8 cellular contexts compared by ENCODE assay signal in the genomic region with DNA sequence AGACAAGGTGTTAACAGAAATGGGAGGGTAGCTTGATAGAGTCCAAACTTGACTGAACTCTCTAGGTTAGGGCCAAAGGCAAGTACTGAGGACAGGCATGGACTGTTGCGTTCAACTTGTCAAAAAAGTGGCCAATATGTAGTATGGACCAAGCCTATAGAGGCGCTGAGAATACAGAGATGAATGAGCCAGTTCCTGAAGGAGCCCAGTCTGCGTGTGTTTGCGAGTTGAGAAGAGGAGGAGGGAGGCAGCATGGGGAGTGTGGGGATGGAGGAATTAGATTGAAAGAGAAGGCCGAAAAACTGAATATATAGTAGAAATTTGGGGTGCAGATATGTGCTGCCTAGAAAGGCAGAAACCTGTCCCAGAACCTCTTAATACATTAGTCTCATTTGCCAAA. TPM values are rescaled to one million over a fixed set of nuclear protein-coding genes. Genes with fewer than 3 reads are reported as not detected.
DNase-seq lines count a peak whose midpoint lies in the region; ATAC-seq and TF ChIP-seq lines count a peak whose summit lies in the region.

No MANE protein-coding gene starts in this region.

- intact Hi-C loops in dorsolateral prefrontal cortex (cut with DNase I): loop anchor here (2.0 to 10.0 kb wide), 9 partner anchors 105 to 433 kb away; no protein-coding TSS in a partner anchor
- intact Hi-C loops in mucosa of descending colon (cut with DNase I, micrococcal nuclease): loop anchor here in 1 of 2 donors (10.0 kb wide), 1 partner anchor 85 kb away; no protein-coding TSS in a partner anchor

- no peaks in the 10 kb centered on the region for H3K27me3 ChIP-seq in CD4-positive, CD25-positive, alpha-beta regulatory T cell (ENCODE audit: control insufficient read depth, insufficient read depth, low read length)
- H3K27me3 ChIP-seq in dorsolateral prefrontal cortex: no peaks in the 10 kb centered on the region

- H3K4me3 ChIP-seq in CD4-positive, CD25-positive, alpha-beta regulatory T cell (ENCODE audit: low read depth, low read length): peak overlapping the region; percentile 80
- H3K4me3 ChIP-seq in dorsolateral prefrontal cortex (peak overlapping the region; percentile 67 to 100 (median 87)), mucosa of descending colon (peak overlapping the region; percentile 56)

- peak overlapping the region; percentile 95 for H3K27ac ChIP-seq in CD4-positive, CD25-positive, alpha-beta regulatory T cell (ENCODE audit: insufficient read depth, low read length, poor library complexity, severe bottlenecking)
- H3K27ac ChIP-seq in dorsolateral prefrontal cortex: peak overlapping the region in 57 of 59 donors; percentile 23 to 99 (median 95)

- ATAC-seq in CD4-positive, CD25-positive, alpha-beta regulatory T cell (ENCODE audit: low read depth in 2 of 2): no peak
- ATAC-seq in GM21528 (IDR thresholded peaks at IDR 0.05; ENCODE audit: low FRiP score, unreplicated experiment): peak; percentile 0
- ATAC-seq in mucosa of descending colon: no peak
- ATAC-seq in GM19463 (IDR thresholded peaks at IDR 0.05; ENCODE audit: unreplicated experiment): no peak

- peaks cover 28 to 38% (median 35%) of the 10 kb centered on the region in 4 donors for H3K4me1 Mint-ChIP-seq in CD4-positive, CD25-positive, alpha-beta regulatory T cell

- peaks cover 39% of the 10 kb centered on the region for H3K4me1 ChIP-seq in CD4-positive, CD25-positive, alpha-beta regulatory T cell (ENCODE audit: control insufficient read depth, insufficient read depth, low read length, poor library complexity, severe bottlenecking)
- peaks cover 3% of the 10 kb centered on the region for H3K4me1 ChIP-seq in mucosa of descending colon (ENCODE audit: low read depth)

- peaks cover 9% of the 10 kb centered on the region for H3K27me3 Mint-ChIP-seq in CD4-positive, CD25-positive, alpha-beta regulatory T cell

- H3K9me3 ChIP-seq in CD4-positive, CD25-positive, alpha-beta regulatory T cell (ENCODE audit: control insufficient read depth in 2 of 2, low read length in 2 of 2): no peaks in the 10 kb centered on the region
- no peaks in the 10 kb centered on the region for H3K9me3 ChIP-seq in mucosa of descending colon

- H3K36me3 Mint-ChIP-seq in CD4-positive, CD25-positive, alpha-beta regulatory T cell: no peaks in the 10 kb centered on the region

- no peaks in the 10 kb centered on the region for H3K9me3 Mint-ChIP-seq in CD4-positive, CD25-positive, alpha-beta regulatory T cell

- H3K4me3 Mint-ChIP-seq in CD4-positive, CD25-positive, alpha-beta regulatory T cell: peak overlapping the region; percentile 86 to 97 (median 90)

- TF ChIP-seq CTCF in dorsolateral prefrontal cortex (IDR thresholded peaks at IDR 0.05 in 54 of 56, conservative IDR thresholded peaks at IDR 0.05 in 2 of 56; ENCODE audit: low read depth in 1 of 56, partially characterized antibody in 56 of 56): no peak
- TF ChIP-seq CTCF in mucosa of descending colon (IDR thresholded peaks at IDR 0.05): no peak

- H3K36me3 ChIP-seq in CD4-positive, CD25-positive, alpha-beta regulatory T cell (ENCODE audit: control insufficient read depth, insufficient read depth, low read length): no peaks in the 10 kb centered on the region
- H3K36me3 ChIP-seq in mucosa of descending colon (ENCODE audit: low read depth): no peaks in the 10 kb centered on the region

- no peak for DNase-seq in CD4-positive, CD25-positive, alpha-beta regulatory T cell
- peak; percentile 23 for DNase-seq in OCI-M1 (lab: John Stamatoyannopoulos, UW)
- DNase-seq in dorsolateral prefrontal cortex: no peak
- DNase-seq in mucosa of descending colon: peak in 1 of 3 donors; percentile 25
- no peak for DNase-seq in activated CD4-positive, CD25-positive, alpha-beta regulatory T cell (lab: John Stamatoyannopoulos, UW)
- no peak for DNase-seq in stimulated activated naive CD4-positive, alpha-beta T cell treated with Interleukin-2 at 50 U/mL for 16 hours (lab: John Stamatoyannopoulos, UW)

- H3K27ac Mint-ChIP-seq in CD4-positive, CD25-positive, alpha-beta regulatory T cell: peak overlapping the region; percentile 95 to 96 (median 96)

RNA-seq across cellular contexts. Expression of gene SIPA1L1, which starts 0.6 kb away (rescaled TPM):
- 45.6 TPM for total RNA-seq in CD4-positive, CD25-positive, alpha-beta regulatory T cell
- polyA plus RNA-seq in CD4-positive, CD25-positive, alpha-beta regulatory T cell: 10 to 100 TPM; 11.0 to 12.6 (median 11.8) TPM
- total RNA-seq in dorsolateral prefrontal cortex (100 to 1,000 TPM; 102 to 236 (median 169) TPM), mucosa of descending colon (10 to 100 TPM; 56.6 to 65.3 (median 59.9) TPM)
